ENCODE assay signal across 1 cellular context in the genomic region with DNA sequence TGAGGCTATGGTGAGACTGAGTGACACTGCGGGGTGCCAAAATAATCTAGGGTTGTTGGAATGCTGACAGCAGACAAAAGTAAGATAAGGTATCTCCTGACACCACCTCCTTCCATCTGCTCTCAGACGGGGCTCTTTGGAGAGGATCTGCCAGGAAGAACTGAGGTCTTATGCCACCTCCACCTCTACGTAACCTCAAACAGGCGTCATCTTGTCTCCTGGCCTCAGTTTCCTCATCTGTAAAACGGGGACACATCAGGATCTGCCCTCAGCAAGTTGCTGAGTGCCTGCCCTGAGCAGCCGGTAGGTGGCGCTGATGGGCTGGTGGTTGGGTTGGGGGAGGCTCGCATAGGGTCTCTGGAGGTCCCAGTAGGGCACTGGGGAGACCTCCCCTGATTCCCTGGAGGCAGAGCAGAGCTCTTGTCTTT.
TF ChIP-seq lines count a peak whose summit lies in the region.

No MANE protein-coding gene starts in this region.

TF ChIP-seq in K562, 482 proteins besides CTCF, POLR2A, EP300 and RAD21 (continued from another document):
- TF ChIP-seq, protein P1, sequence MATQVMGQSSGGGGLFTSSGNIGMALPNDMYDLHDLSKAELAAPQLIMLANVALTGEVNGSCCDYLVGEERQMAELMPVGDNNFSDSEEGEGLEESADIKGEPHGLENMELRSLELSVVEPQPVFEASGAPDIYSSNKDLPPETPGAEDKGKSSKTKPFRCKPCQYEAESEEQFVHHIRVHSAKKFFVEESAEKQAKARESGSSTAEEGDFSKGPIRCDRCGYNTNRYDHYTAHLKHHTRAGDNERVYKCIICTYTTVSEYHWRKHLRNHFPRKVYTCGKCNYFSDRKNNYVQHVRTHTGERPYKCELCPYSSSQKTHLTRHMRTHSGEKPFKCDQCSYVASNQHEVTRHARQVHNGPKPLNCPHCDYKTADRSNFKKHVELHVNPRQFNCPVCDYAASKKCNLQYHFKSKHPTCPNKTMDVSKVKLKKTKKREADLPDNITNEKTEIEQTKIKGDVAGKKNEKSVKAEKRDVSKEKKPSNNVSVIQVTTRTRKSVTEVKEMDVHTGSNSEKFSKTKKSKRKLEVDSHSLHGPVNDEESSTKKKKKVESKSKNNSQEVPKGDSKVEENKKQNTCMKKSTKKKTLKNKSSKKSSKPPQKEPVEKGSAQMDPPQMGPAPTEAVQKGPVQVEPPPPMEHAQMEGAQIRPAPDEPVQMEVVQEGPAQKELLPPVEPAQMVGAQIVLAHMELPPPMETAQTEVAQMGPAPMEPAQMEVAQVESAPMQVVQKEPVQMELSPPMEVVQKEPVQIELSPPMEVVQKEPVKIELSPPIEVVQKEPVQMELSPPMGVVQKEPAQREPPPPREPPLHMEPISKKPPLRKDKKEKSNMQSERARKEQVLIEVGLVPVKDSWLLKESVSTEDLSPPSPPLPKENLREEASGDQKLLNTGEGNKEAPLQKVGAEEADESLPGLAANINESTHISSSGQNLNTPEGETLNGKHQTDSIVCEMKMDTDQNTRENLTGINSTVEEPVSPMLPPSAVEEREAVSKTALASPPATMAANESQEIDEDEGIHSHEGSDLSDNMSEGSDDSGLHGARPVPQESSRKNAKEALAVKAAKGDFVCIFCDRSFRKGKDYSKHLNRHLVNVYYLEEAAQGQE (CRISPR knock-in tag; IDR thresholded peaks at IDR 0.05; ENCODE audit: low read depth): no peak
- TF ChIP-seq CBX3 (IDR thresholded peaks at IDR 0.05; ENCODE audit: borderline replicate concordance in 1 of 2, low read length in 2 of 2) (peak in 1 of 2 experiments; percentile 80; a peak in 2 of 3 replicates), CC2D1A (IDR thresholded peaks at IDR 0.05) (peak; percentile 70; the same call in 1 of the 2 replicates), POLR3A (IDR thresholded peaks at IDR 0.05; ENCODE audit: borderline replicate concordance, extremely low read depth, insufficient read depth, insufficient read length) (no peak), MAFF (IDR thresholded peaks at IDR 0.05; ENCODE audit: low read length) (0 out of 2 replicates have a peak, but pooled peaks have one; percentile 2), RB1 (IDR thresholded peaks at IDR 0.05; ENCODE audit: low read depth) (peak; percentile 79), CTBP1 (IDR thresholded peaks at IDR 0.05; ENCODE audit: borderline replicate concordance) (peak; percentile 56; the same call in 1 of the 2 replicates), BCOR (IDR thresholded peaks at IDR 0.05) (peak; percentile 98), ZSCAN32 (CRISPR knock-in tag; IDR thresholded peaks at IDR 0.05) (no peak), SRSF9 (IDR thresholded peaks at IDR 0.05; ENCODE audit: borderline replicate concordance, low read depth, low read length) (no peak), POLR2H (tag; IDR thresholded peaks at IDR 0.05; ENCODE audit: low read depth) (no peak), XRCC5 (IDR thresholded peaks at IDR 0.05; ENCODE audit: low read depth, low read length) (0 out of 2 replicates have a peak, but pooled peaks have one; percentile 12), CBFA2T2 (conservative IDR thresholded peaks at IDR 0.05) (peak; percentile 39), CREB1 (IDR thresholded peaks at IDR 0.05) (no peak), CREB1 (CRISPR knock-in tag; IDR thresholded peaks at IDR 0.05) (0 out of 2 replicates have a peak, but pooled peaks have one; percentile 14), NEUROD1 (IDR thresholded peaks at IDR 0.05; ENCODE audit: borderline replicate concordance, low read depth, low read length, partially characterized antibody) (no peak), CBX1 (IDR thresholded peaks at IDR 0.05; ENCODE audit: low read depth) (peak; percentile 98), TGIF2 (CRISPR knock-in tag; IDR thresholded peaks at IDR 0.05) (no peak), HDAC1 (IDR thresholded peaks at IDR 0.05) (peak in 1 of 2 experiments; percentile 11; a peak in 1 of 4 replicates), RCOR1 (IDR thresholded peaks at IDR 0.05; ENCODE audit: borderline replicate concordance in 1 of 2, low read depth in 2 of 2, low read length in 2 of 2) (peak; percentile 81 to 96), PYGO2 (tag; IDR thresholded peaks at IDR 0.05) (no peak), ZFP91 (CRISPR knock-in tag; IDR thresholded peaks at IDR 0.05) (no peak), CHD4 (IDR thresholded peaks at IDR 0.05; ENCODE audit: insufficient read depth, insufficient replicate concordance, low read depth, low read length, poor library complexity, severe bottlenecking) (peak; percentile 94), ADNP (tag; IDR thresholded peaks at IDR 0.05) (peak; percentile 91), PHF20 (IDR thresholded peaks at IDR 0.05; ENCODE audit: partially characterized antibody) (peak; percentile 63), DACH1 (IDR thresholded peaks at IDR 0.05; ENCODE audit: partially characterized antibody) (peak; percentile 11), RAD51 (IDR thresholded peaks at IDR 0.05; ENCODE audit: borderline replicate concordance, low read depth) (0 out of 2 replicates have a peak, but pooled peaks have one; percentile 8), NCOR1 (IDR thresholded peaks at IDR 0.05) (no peak), STAT5A (IDR thresholded peaks at IDR 0.05; ENCODE audit: borderline replicate concordance, low read length) (no peak), DEAF1 (CRISPR knock-in tag; IDR thresholded peaks at IDR 0.05) (peak; percentile 62; the same call in 1 of the 2 replicates), SP1 (CRISPR knock-in tag; IDR thresholded peaks at IDR 0.05) (peak; percentile 61; the same call in 1 of the 2 replicates), ZKSCAN1 (IDR thresholded peaks at IDR 0.05; ENCODE audit: low read depth, low read length) (no peak), ARHGAP35 (IDR thresholded peaks at IDR 0.05; ENCODE audit: partially characterized antibody) (no peak), ZBTB7A (IDR thresholded peaks at IDR 0.05; ENCODE audit: borderline replicate concordance, control insufficient read depth, low read depth, low read length) (peak; percentile 92), GATAD2B (IDR thresholded peaks at IDR 0.05; ENCODE audit: borderline replicate concordance) (peak; percentile 38; the same call in 1 of the 2 replicates), ARID2 (IDR thresholded peaks at IDR 0.05) (0 out of 2 replicates have a peak, but pooled peaks have one; percentile 17), LCOR (CRISPR knock-in tag; IDR thresholded peaks at IDR 0.05) (peak; percentile 36; the same call in 1 of the 2 replicates)
- TF ChIP-seq, protein P2, sequence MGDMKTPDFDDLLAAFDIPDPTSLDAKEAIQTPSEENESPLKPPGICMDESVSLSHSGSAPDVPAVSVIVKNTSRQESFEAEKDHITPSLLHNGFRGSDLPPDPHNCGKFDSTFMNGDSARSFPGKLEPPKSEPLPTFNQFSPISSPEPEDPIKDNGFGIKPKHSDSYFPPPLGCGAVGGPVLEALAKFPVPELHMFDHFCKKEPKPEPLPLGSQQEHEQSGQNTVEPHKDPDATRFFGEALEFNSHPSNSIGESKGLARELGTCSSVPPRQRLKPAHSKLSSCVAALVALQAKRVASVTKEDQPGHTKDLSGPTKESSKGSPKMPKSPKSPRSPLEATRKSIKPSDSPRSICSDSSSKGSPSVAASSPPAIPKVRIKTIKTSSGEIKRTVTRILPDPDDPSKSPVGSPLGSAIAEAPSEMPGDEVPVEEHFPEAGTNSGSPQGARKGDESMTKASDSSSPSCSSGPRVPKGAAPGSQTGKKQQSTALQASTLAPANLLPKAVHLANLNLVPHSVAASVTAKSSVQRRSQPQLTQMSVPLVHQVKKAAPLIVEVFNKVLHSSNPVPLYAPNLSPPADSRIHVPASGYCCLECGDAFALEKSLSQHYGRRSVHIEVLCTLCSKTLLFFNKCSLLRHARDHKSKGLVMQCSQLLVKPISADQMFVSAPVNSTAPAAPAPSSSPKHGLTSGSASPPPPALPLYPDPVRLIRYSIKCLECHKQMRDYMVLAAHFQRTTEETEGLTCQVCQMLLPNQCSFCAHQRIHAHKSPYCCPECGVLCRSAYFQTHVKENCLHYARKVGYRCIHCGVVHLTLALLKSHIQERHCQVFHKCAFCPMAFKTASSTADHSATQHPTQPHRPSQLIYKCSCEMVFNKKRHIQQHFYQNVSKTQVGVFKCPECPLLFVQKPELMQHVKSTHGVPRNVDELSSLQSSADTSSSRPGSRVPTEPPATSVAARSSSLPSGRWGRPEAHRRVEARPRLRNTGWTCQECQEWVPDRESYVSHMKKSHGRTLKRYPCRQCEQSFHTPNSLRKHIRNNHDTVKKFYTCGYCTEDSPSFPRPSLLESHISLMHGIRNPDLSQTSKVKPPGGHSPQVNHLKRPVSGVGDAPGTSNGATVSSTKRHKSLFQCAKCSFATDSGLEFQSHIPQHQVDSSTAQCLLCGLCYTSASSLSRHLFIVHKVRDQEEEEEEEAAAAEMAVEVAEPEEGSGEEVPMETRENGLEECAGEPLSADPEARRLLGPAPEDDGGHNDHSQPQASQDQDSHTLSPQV (IDR thresholded peaks at IDR 0.05): no peak
